Comparison of ENCODE assay signal across 8 cellular contexts in the genomic region with DNA sequence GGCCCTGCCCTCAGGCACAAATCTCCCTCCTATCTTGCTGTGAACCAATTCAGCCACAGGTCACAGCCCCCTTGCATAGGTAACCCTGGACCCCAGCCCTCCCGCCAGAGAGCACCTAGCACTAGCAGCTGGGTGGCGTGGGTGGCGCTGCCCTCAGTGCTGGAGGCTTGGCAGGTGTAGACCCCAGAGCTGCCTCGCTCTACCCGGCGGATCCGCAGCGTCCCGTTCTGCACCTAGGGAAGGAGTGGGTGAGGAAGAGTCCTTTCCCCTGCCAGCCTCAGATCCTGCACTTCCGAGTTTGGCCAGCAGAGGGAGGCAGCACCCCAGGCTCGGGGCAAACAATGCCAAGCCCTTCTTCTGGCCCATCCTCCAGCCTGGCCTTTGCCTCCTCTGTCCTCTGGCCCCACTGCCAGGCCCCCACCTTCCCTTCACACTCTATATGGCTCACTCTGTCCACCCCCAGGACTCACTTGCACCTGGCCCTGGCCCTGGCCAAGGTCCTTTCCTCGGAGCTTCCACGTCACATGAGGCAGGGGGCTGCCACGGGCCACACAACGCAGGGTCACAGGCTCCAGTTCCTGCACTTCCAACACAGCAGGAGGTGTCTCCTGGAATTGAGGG. TPM values are rescaled to one million over a fixed set of nuclear protein-coding genes. Genes with fewer than 3 reads are reported as not detected.
DNase-seq lines count a peak whose midpoint lies in the region; ATAC-seq, FAIRE-seq and TF ChIP-seq lines count a peak whose summit lies in the region.

No MANE protein-coding gene starts in this region.

- POLR2A ChIA-PET in activated CD8-positive, alpha-beta T cell treated with anti-CD3 and anti-CD28 coated beads, Interleukin-2, amount 10 ng/mL, durations not matched to agents 7 days and 5 days (lab: Charles Lee), result interaction anchor here (3.5 kb wide), 1 partner anchor 12 kb away, joined by 21 read pairs; a partner anchor contains a TSS
- POLR2A ChIA-PET in H1 (lab: Charles Lee; ENCODE audit: partially characterized antibody), result interaction anchor here (1.0 to 6.0 kb wide), 3 partner anchors 9 to 69 kb away, joined by 3 to 41 read pairs (median 19); a partner anchor contains a TSS

- H4K5ac ChIP-seq in H1 (ENCODE audit: insufficient read length, low read depth, low read length), result no peak overlapping the region

- H3K27ac Mint-ChIP-seq in activated CD8-positive, alpha-beta T cell treated with anti-CD3 and anti-CD28 coated beads, Interleukin-2, amount 10 ng/mL, durations not matched to agents 7 days and 5 days, result no peak overlapping the region

- no peak overlapping the region for H3K4me3 Mint-ChIP-seq in activated CD8-positive, alpha-beta T cell treated with anti-CD3 and anti-CD28 coated beads, Interleukin-2, amount 10 ng/mL, durations not matched to agents 7 days and 5 days

- H3K23ac ChIP-seq in H1 (ENCODE audit: insufficient read length), result no peak overlapping the region

- H3K4me1 ChIP-seq in H1 (replicated peaks in 1 of 4; ENCODE audit: control insufficient read depth in 3 of 4, insufficient read depth in 4 of 4, low read length in 3 of 4), result peaks cover 0 to 12% (median 7%) of the 10 kb centered on the region in 4 experiments; a peak in 6 of 7 replicates

- H2AFZ ChIP-seq in H1 (ENCODE audit: low read length), result no peak overlapping the region

- H3K79me2 ChIP-seq in H1 (ENCODE audit: control insufficient read depth in 1 of 2, insufficient read depth in 2 of 2, low read length in 2 of 2), result no peaks in the 10 kb centered on the region

- CTCF ChIA-PET in activated CD8-positive, alpha-beta T cell treated with anti-CD3 and anti-CD28 coated beads, Interleukin-2, amount 10 ng/mL, durations not matched to agents 7 days and 5 days (lab: Charles Lee), result interaction anchor here (0.6 to 9.9 kb wide), 10 partner anchors 10 to 149 kb away, joined by 3 to 184 read pairs (median 5); a partner anchor contains a TSS
- CTCF ChIA-PET in H1 (lab: Charles Lee; ENCODE audit: partially characterized antibody), result interaction anchor here (0.6 to 35.5 kb wide), 31 partner anchors 12 to 155 kb away, joined by 3 to 696 read pairs (median 5); a partner anchor contains a TSS

- no peaks in the 10 kb centered on the region for H3K79me1 ChIP-seq in H1 (ENCODE audit: low read depth, low read length)

- no peak for TF ChIP-seq POLR2A in H1 (IDR thresholded peaks at IDR 0.05; ENCODE audit: control extremely low read depth in 1 of 2, low read depth in 2 of 2, low read length in 2 of 2)

- TF ChIP-seq EP300 in H1 (IDR thresholded peaks at IDR 0.05; ENCODE audit: borderline replicate concordance in 1 of 2, low read depth in 2 of 2, low read length in 2 of 2), result no peak

- TF ChIP-seq CTCF in H1 (IDR thresholded peaks at IDR 0.05; ENCODE audit: control extremely low read depth in 1 of 3, insufficient read depth in 1 of 3, low read depth in 1 of 3, low read length in 3 of 3), result peak; percentile 97 to 99 (median 99)

- peaks cover 5% of the 10 kb centered on the region for H3K4me1 Mint-ChIP-seq in activated CD8-positive, alpha-beta T cell treated with anti-CD3 and anti-CD28 coated beads, Interleukin-2, amount 10 ng/mL, durations not matched to agents 7 days and 5 days (ENCODE audit: low read depth)

- peak; percentile 68 for FAIRE-seq in H1 (lab: Jason Lieb, UNC)

- no peak overlapping the region for H4K8ac ChIP-seq in H1 (ENCODE audit: extremely low read depth, insufficient read depth, low read length)

- H3K9me3 ChIP-seq in H1 (ENCODE audit: insufficient read depth in 2 of 2, low read depth in 1 of 2, low read length in 1 of 2), result no peaks in the 10 kb centered on the region

- no peak overlapping the region for H3K56ac ChIP-seq in H1 (replicated peaks; ENCODE audit: insufficient read length, low read depth, low read length)

- peak overlapping the region; percentile 80; the same call in 1 of the 2 replicates for H2BK12ac ChIP-seq in H1 (ENCODE audit: low read depth, low read length)

- no peaks in the 10 kb centered on the region for H4K20me1 ChIP-seq in H1 (replicated peaks in 1 of 2; ENCODE audit: control insufficient read depth in 1 of 2, insufficient read depth in 2 of 2, low read length in 2 of 2)

- peaks cover 3 to 21% (median 16%) of the 10 kb centered on the region in 4 experiments; a peak in 6 of 8 replicates for H3K36me3 ChIP-seq in H1 (ENCODE audit: control insufficient read depth in 2 of 4, insufficient read depth in 4 of 4, low read length in 3 of 4)

- H2AK5ac ChIP-seq in H1 (ENCODE audit: low read depth, low read length), result no peak overlapping the region

- no peaks in the 10 kb centered on the region for H3K23me2 ChIP-seq in H1 (ENCODE audit: low read depth, low read length)

- no peak overlapping the region for H3K4me2 ChIP-seq in H1 (ENCODE audit: insufficient read depth in 1 of 2, low read depth in 2 of 2, low read length in 2 of 2)

- no peak overlapping the region for H3K27ac ChIP-seq in H1 (ENCODE audit: low read depth, low read length)

- no peak overlapping the region; the same call in 1 of the 2 replicates for H2BK15ac ChIP-seq in H1 (ENCODE audit: low read length)

- DNase-seq in COLO668 (lab: John Stamatoyannopoulos, UW; ENCODE audit: unreplicated experiment) (peak; percentile 73), HCEC 1CT (peak; percentile 23), NCI-H69 (lab: John Stamatoyannopoulos, UW) (peak; percentile 78), H1 (ENCODE audit: low read depth in 1 of 2, low spot score in 2 of 2) (peak in 1 of 2 experiments; percentile 100), mucosa of gallbladder (ENCODE audit: low spot score) (peak; percentile 75)
- peak; percentile 83 for DNase-seq in activated CD8-positive, alpha-beta T cell treated with anti-CD3 and anti-CD28 coated beads, Interleukin-2, amount 10 ng/mL, durations not matched to agents 7 days and 5 days
- peak; percentile 60 to 61 for DNase-seq in stimulated activated CD8-positive, alpha-beta memory T cell treated with anti-CD3 and anti-CD28 coated beads, Interleukin-7, amount 100 ng/mL, for 4 hours (ENCODE audit: low read depth in 2 of 2)

- H3K18ac ChIP-seq in H1 (ENCODE audit: extremely low read depth, low read length), result no peak overlapping the region; the same call in 1 of the 2 replicates

- H2BK120ac ChIP-seq in H1 (replicated peaks; ENCODE audit: low read depth, low read length), result no peak overlapping the region

- H3K4me3 ChIP-seq in H1 (ENCODE audit: extremely low read depth in 1 of 4, insufficient read depth in 2 of 4, low read depth in 3 of 4, low read length in 4 of 4), result no peak overlapping the region

- peak overlapping the region; percentile 73; the same call in 1 of the 2 replicates for H2BK5ac ChIP-seq in H1 (ENCODE audit: low read depth, low read length)

- no peak overlapping the region for H4K91ac ChIP-seq in H1 (replicated peaks; ENCODE audit: insufficient read length, low read length)

- H3K27me3 ChIP-seq in H1 (replicated peaks in 1 of 4; ENCODE audit: control insufficient read depth in 3 of 4, extremely low read depth in 1 of 4, insufficient read depth in 3 of 4, low read length in 3 of 4), result no peaks in the 10 kb centered on the region

- ATAC-seq in activated CD8-positive, alpha-beta T cell treated with anti-CD3 and anti-CD28 coated beads, Interleukin-2, amount 10 ng/mL, durations not matched to agents 7 days and 5 days, result peak; percentile 81
- no peak for ATAC-seq in HG03139 (IDR thresholded peaks at IDR 0.05; ENCODE audit: unreplicated experiment)

- 52% methylated on average over 15 of the region's 15 CpGs; no CpG with 5 or more reads in 1 of the 2 experiments for WGBS in H1 (ENCODE audit: extremely low coverage in 1 of 2, insufficient coverage in 1 of 2, insufficient read length in 1 of 2, insufficient replicate concordance in 2 of 2, low coverage in 1 of 2, low lambda C conversion rate in 2 of 2, missing lambda C conversion rate in 1 of 2), 2 experiments

- H3K4ac ChIP-seq in H1 (replicated peaks; ENCODE audit: insufficient read length, low read depth, low read length), result no peak overlapping the region

- H3K9ac ChIP-seq in H1 (replicated peaks in 1 of 4; ENCODE audit: extremely low read depth in 1 of 4, low read depth in 3 of 4, low read length in 3 of 4), result no peak overlapping the region

- no peaks in the 10 kb centered on the region for H3K36me3 Mint-ChIP-seq in activated CD8-positive, alpha-beta T cell treated with anti-CD3 and anti-CD28 coated beads, Interleukin-2, amount 10 ng/mL, durations not matched to agents 7 days and 5 days (ENCODE audit: low read depth)

- 0 out of 2 replicates have a peak overlapping the region, but pooled peaks have one; percentile 86 for H2BK20ac ChIP-seq in H1 (ENCODE audit: low read length)

- no peak overlapping the region for H3K14ac ChIP-seq in H1 (ENCODE audit: insufficient read length)

- no peaks in the 10 kb centered on the region for H3K9me3 Mint-ChIP-seq in activated CD8-positive, alpha-beta T cell treated with anti-CD3 and anti-CD28 coated beads, Interleukin-2, amount 10 ng/mL, durations not matched to agents 7 days and 5 days (ENCODE audit: insufficient read depth)

- peaks cover 29% of the 10 kb centered on the region for H3K27me3 Mint-ChIP-seq in activated CD8-positive, alpha-beta T cell treated with anti-CD3 and anti-CD28 coated beads, Interleukin-2, amount 10 ng/mL, durations not matched to agents 7 days and 5 days (ENCODE audit: low read depth)

- peak; percentile 98 to 99 for TF ChIP-seq RAD21 in H1 (IDR thresholded peaks at IDR 0.05 in 1 of 2, conservative IDR thresholded peaks at IDR 0.05 in 1 of 2; ENCODE audit: low read depth in 2 of 2, low read length in 2 of 2)

RNA-seq across cellular contexts. Expression of a gene that starts 9.0 kb away (rescaled TPM):
- total RNA-seq in activated CD8-positive, alpha-beta T cell treated with anti-CD3 and anti-CD28 coated beads, Interleukin-2, amount 10 ng/mL, durations not matched to agents 7 days and 5 days, result not detected
- total RNA-seq in H1 (2021; fragmentation: NEBNext Ultra II Directional; extraction: Animal tissue kit (Norgen Biotek cat#: 25700)), result 28.1 and 29.2 TPM in 2 replicates
- polyA plus RNA-seq in H1 (2011; rRNA removed), result 10.9 and 22.5 TPM in 2 replicates
- 12.7 TPM for polyA plus RNA-seq in H1 (2011; cell fraction: cytosol; rRNA removed)
- 51.2 TPM for polyA plus RNA-seq in H1 (2011; cell fraction: nucleus; rRNA removed)
- polyA plus RNA-seq in H1 (2012, experiment 1 of 2), result 15.9 to 25.3 TPM (median 21.2 TPM) in 4 replicates
- 18.7 TPM for polyA plus RNA-seq in H1 (2012, experiment 2 of 2)
- polyA plus RNA-seq in H1 (2013, experiment 1 of 2), result 20.9 TPM
- polyA plus RNA-seq in H1 (2013, experiment 2 of 2), result 19.7 TPM
- 6.2 and 8.0 TPM in 2 replicates for polyA minus RNA-seq in H1 (2011; rRNA and poly(A)+ RNA removed)
- 10.9 TPM for polyA minus RNA-seq in H1 (2011; cell fraction: cytosol; rRNA and poly(A)+ RNA removed)
- polyA minus RNA-seq in H1 (2011; cell fraction: nucleus; rRNA and poly(A)+ RNA removed), result 11.3 TPM
- 12.4 TPM for total RNA-seq in mucosa of gallbladder

RNA-seq across cellular contexts. Expression of a gene that starts 11.1 kb away (rescaled TPM):
- total RNA-seq in activated CD8-positive, alpha-beta T cell treated with anti-CD3 and anti-CD28 coated beads, Interleukin-2, amount 10 ng/mL, durations not matched to agents 7 days and 5 days, result 100 to 1,000 TPM; 476 to 510 TPM
- total RNA-seq in H1 (2021; fragmentation: NEBNext Ultra II Directional; extraction: Animal tissue kit (Norgen Biotek cat#: 25700)), result 86.0 and 93.0 TPM in 2 replicates
- 114 and 142 TPM in 2 replicates for polyA plus RNA-seq in H1 (2011; rRNA removed)
- polyA plus RNA-seq in H1 (2011; cell fraction: cytosol; rRNA removed), result 93.7 TPM
- 102 TPM for polyA plus RNA-seq in H1 (2011; cell fraction: nucleus; rRNA removed)
- polyA plus RNA-seq in H1 (2012, experiment 1 of 2), result 81.8 to 121 TPM (median 94.5 TPM) in 4 replicates
- 122 TPM for polyA plus RNA-seq in H1 (2012, experiment 2 of 2)
- polyA plus RNA-seq in H1 (2013, experiment 1 of 2), result 51.9 TPM
- 53.4 TPM for polyA plus RNA-seq in H1 (2013, experiment 2 of 2)
- polyA minus RNA-seq in H1 (2011; rRNA and poly(A)+ RNA removed), result 38.3 and 40.1 TPM in 2 replicates
- 29.8 TPM for polyA minus RNA-seq in H1 (2011; cell fraction: cytosol; rRNA and poly(A)+ RNA removed)
- polyA minus RNA-seq in H1 (2011; cell fraction: nucleus; rRNA and poly(A)+ RNA removed), result 23.9 TPM
- 205 TPM for total RNA-seq in mucosa of gallbladder

RNA-seq across cellular contexts. Expression of a gene that starts 17.6 kb away (rescaled TPM):
- total RNA-seq in activated CD8-positive, alpha-beta T cell treated with anti-CD3 and anti-CD28 coated beads, Interleukin-2, amount 10 ng/mL, durations not matched to agents 7 days and 5 days, result not detected
- not detected in 2 replicates for total RNA-seq in H1 (2021; fragmentation: NEBNext Ultra II Directional; extraction: Animal tissue kit (Norgen Biotek cat#: 25700))
- polyA plus RNA-seq in H1 (2011; rRNA removed), result not detected in 2 replicates
- not detected for polyA plus RNA-seq in H1 (2011; cell fraction: cytosol; rRNA removed)
- polyA plus RNA-seq in H1 (2011; cell fraction: nucleus; rRNA removed), result not detected
- polyA plus RNA-seq in H1 (2012, experiment 1 of 2), result not detected in 4 replicates
- polyA plus RNA-seq in H1 (2012, experiment 2 of 2), result not detected
- not detected for polyA plus RNA-seq in H1 (2013, experiment 1 of 2)
- not detected for polyA plus RNA-seq in H1 (2013, experiment 2 of 2)
- polyA minus RNA-seq in H1 (2011; rRNA and poly(A)+ RNA removed), result not detected in 2 replicates
- polyA minus RNA-seq in H1 (2011; cell fraction: cytosol; rRNA and poly(A)+ RNA removed), result not detected
- not detected for polyA minus RNA-seq in H1 (2011; cell fraction: nucleus; rRNA and poly(A)+ RNA removed)
- not detected for total RNA-seq in mucosa of gallbladder

RNA-seq across cellular contexts. Expression of a gene that starts 36.4 kb away (rescaled TPM):
- under 1 TPM; 0.34 to 0.79 TPM for total RNA-seq in activated CD8-positive, alpha-beta T cell treated with anti-CD3 and anti-CD28 coated beads, Interleukin-2, amount 10 ng/mL, durations not matched to agents 7 days and 5 days
- not detected in 2 replicates for total RNA-seq in H1 (2021; fragmentation: NEBNext Ultra II Directional; extraction: Animal tissue kit (Norgen Biotek cat#: 25700))
- polyA plus RNA-seq in H1 (2011; rRNA removed), result 0.05 and 0.11 TPM in 2 replicates
- 0.45 TPM for polyA plus RNA-seq in H1 (2011; cell fraction: cytosol; rRNA removed)
- 0.16 TPM for polyA plus RNA-seq in H1 (2011; cell fraction: nucleus; rRNA removed)
- polyA plus RNA-seq in H1 (2012, experiment 1 of 2), result 0.16 to 0.64 TPM (median 0.36 TPM) in 4 replicates
- 0.31 TPM for polyA plus RNA-seq in H1 (2012, experiment 2 of 2)
- 0.30 TPM for polyA plus RNA-seq in H1 (2013, experiment 1 of 2)
- polyA plus RNA-seq in H1 (2013, experiment 2 of 2), result 0.31 TPM
- not detected in 2 replicates for polyA minus RNA-seq in H1 (2011; rRNA and poly(A)+ RNA removed)
- polyA minus RNA-seq in H1 (2011; cell fraction: cytosol; rRNA and poly(A)+ RNA removed), result not detected
- polyA minus RNA-seq in H1 (2011; cell fraction: nucleus; rRNA and poly(A)+ RNA removed), result not detected
- 0.37 TPM for total RNA-seq in mucosa of gallbladder

Comparison
In these comparisons a context has a peak if more than half of its experiments do, and no peak if none do; other contexts are left out.
1. RNA of a gene that starts 9.0 kb away (total RNA-seq): 28.1 to 29.2 TPM in H1 and 12.4 TPM in mucosa of gallbladder (single experiment); not detected in activated CD8-positive, alpha-beta T cell treated with anti-CD3 and anti-CD28 coated beads, Interleukin-2, amount 10 ng/mL, durations not matched to agents 7 days and 5 days; every median in the first group is over 10 times any median in the second.